Comparison of ENCODE assay signal across 9 cellular contexts in the genomic region with DNA sequence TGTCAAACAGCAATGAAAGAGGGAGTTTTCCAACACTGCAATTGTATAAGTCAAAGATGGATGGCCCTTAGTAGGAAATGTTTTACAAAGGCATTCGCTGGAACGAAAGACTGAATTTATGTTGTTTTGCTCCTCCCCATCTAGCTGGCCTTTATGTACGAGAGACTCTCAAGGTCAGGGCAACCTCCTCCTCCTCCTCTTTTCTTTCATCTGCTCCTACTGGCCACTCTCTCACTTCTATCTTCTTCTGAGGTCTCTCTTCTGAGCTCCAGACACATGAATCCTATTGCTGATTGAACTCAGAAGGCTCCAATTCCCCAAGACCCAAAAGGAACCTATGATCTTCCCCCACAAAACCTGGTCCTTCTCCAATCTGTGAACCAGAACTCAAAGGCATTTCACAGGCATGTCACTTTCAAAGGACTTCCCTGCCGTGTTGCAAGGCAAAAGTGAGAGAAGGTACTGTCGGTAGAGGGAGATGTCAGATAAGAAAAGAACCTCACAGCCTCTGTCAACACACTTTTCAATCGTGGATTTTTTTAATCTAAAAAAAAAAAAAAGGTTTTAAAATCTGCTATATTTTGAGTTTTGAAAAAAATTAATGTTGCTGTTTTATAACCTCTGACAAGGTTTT.
A peak's percentile ranks its signal among the peaks of the same experiment; 100 is the strongest.
DNase-seq lines count a peak whose midpoint lies in the region; ATAC-seq and TF ChIP-seq lines count a peak whose summit lies in the region.
"Had no signal": no experiment of that assay in that cellular context is flagged by ENCODE, and none has a peak within 500 bp of the region (broad histone marks: within the 10 kb centered on the region; RNA-seq: fewer than 3 reads in every experiment).

No MANE protein-coding gene starts in this region.

- no peak overlapping the region for H3K4me3 ChIP-seq in AG04449 (ENCODE audit: low read depth, low read length)

- TF ChIP-seq CTCF in AG04449 (IDR thresholded peaks at IDR 0.05; ENCODE audit: insufficient read depth, low read length, missing control alignments): peak; percentile 41
- peak; percentile 5 for TF ChIP-seq CTCF in GM13976 (IDR thresholded peaks at IDR 0.05; ENCODE audit: borderline replicate concordance, control extremely low read depth, extremely low read depth, insufficient read depth, missing control alignments)

- DNase-seq in AG04449 (ENCODE audit: low read depth, low spot score) (no peak), GM13976 (ENCODE audit: low spot score) (no peak), OCI-M1 (lab: John Stamatoyannopoulos, UW) (peak; percentile 41), fibroblast of the conjunctiva (ENCODE audit: low read depth) (peak; percentile 4), NCI-H2107 (lab: John Stamatoyannopoulos, UW) (no peak)
- DNase-seq in stimulated activated CD8-positive, alpha-beta memory T cell treated with anti-CD3 and anti-CD28 coated beads, Interleukin-4, amount 100 ng/mL, for 48 hours: no peak
- DNase-seq: activated naive CD8-positive, alpha-beta T cell treated with anti-CD3 and anti-CD28 coated beads, Interleukin-2, amount 10 ng/mL, durations not matched to agents 7 days and 5 days had no signal

- CTCF ChIA-PET in AG04449 (lab: Yijun Ruan, JAX): interaction anchor here (0.6 to 5.2 kb wide), 9 partner anchors 9 to 1503 kb away, joined by 3 to 45 read pairs (median 4); no protein-coding TSS in a partner anchor

- ATAC-seq in HG03469 (IDR thresholded peaks at IDR 0.05; ENCODE audit: unreplicated experiment) (no peak), HG03108 (IDR thresholded peaks at IDR 0.05; ENCODE audit: unreplicated experiment) (no peak)

- POLR2A ChIA-PET in AG04449 (lab: Yijun Ruan, JAX): no interaction called here

- in situ Hi-C loops in GM13976 (cut with MboI; ENCODE audit: low sequenced_read_pairs, unreplicated experiment): loop anchor here (25.0 kb wide), 3 partner anchors 315 to 1490 kb away; no protein-coding TSS in a partner anchor

Comparison
In these comparisons a context has a peak if more than half of its experiments do, and no peak if none do; other contexts are left out.
1. DNase-seq: peak in OCI-M1 (single experiment) and fibroblast of the conjunctiva (single experiment); none in AG04449 (single experiment), GM13976 (single experiment), NCI-H2107 (single experiment) and stimulated activated CD8-positive, alpha-beta memory T cell treated with anti-CD3 and anti-CD28 coated beads, Interleukin-4, amount 100 ng/mL, for 48 hours (single experiment).